In genomic region chr11:108467091-108467823, GRCh38 we compare ENCODE assay signal across 8 cellular contexts.
DNase-seq lines count a peak whose midpoint lies in the region; ATAC-seq and TF ChIP-seq lines count a peak whose summit lies in the region.

C11orf65 (minus strand) TSS chr11:108467529; CDS start chr11:108461559, 5,970 bp downstream.

- peak; percentile 99 for DNase-seq in NCI-H69 (lab: John Stamatoyannopoulos, UW)
- DNase-seq in activated CD4-positive, alpha-beta T cell treated with anti-CD3 and anti-CD28 coated beads, Interleukin-2, amount 50 U/mL, for 1 hour = peak; percentile 94
- peak; percentile 98 for DNase-seq in dedifferentiated amniotic fluid mesenchymal stem cell (ENCODE audit: extremely low spot score)
- peak; percentile 99 for DNase-seq in left kidney (ENCODE audit: low read depth, low spot score)
- DNase-seq in stimulated activated CD4-positive, alpha-beta T cell treated with anti-CD3 and anti-CD28 coated beads, Interleukin-1b, Interleukin-23, amount 100 ng/mL, for 48 hours = peak; percentile 96

- TF ChIP-seq CTCF in C4-2B (conservative IDR thresholded peaks at IDR 0.05) = no peak

- peak within 1 kb of the TSS; percentile 96 for H3K27ac ChIP-seq in C4-2B

- peak; percentile 99 for ATAC-seq in GM19372 (IDR thresholded peaks at IDR 0.05; ENCODE audit: low read depth, unreplicated experiment)
- peak; percentile 99 for ATAC-seq in HG03521 (IDR thresholded peaks at IDR 0.05; ENCODE audit: unreplicated experiment)

Comparison
In these comparisons a context has a peak if more than half of its experiments do, and no peak if none do; other contexts are left out.
1. Peak in every context shown above with its lines: DNase-seq, ATAC-seq and H3K27ac ChIP-seq.